Comparison of ENCODE assay signal across 8 cellular contexts in genomic region chr1:46466477-46467182, GRCh38. TPM values are rescaled to one million over a fixed set of nuclear protein-coding genes. Genes with fewer than 3 reads are reported as not detected.
A peak's percentile ranks its signal among the peaks of the same experiment; 100 is the strongest.
DNase-seq lines count a peak whose midpoint lies in the region; ATAC-seq and TF ChIP-seq lines count a peak whose summit lies in the region.

No MANE protein-coding gene starts in this region.

- TF ChIP-seq CTCF in AG04450 (IDR thresholded peaks at IDR 0.05; ENCODE audit: low read depth, low read length) = no peak
- no peak for TF ChIP-seq CTCF in HFFc6 (IDR thresholded peaks at IDR 0.05)
- no peak for TF ChIP-seq CTCF in GM13976 (IDR thresholded peaks at IDR 0.05; ENCODE audit: borderline replicate concordance, control extremely low read depth, extremely low read depth, insufficient read depth, missing control alignments)

- ATAC-seq in activated CD8-positive, alpha-beta T cell treated with anti-CD3 and anti-CD28 coated beads, Interleukin-2, amount 10 ng/mL, durations not matched to agents 7 days and 5 days = peak; percentile 64
- peak; percentile 88 for ATAC-seq in Right ventricle myocardium superior (ENCODE audit: poor library complexity)
- ATAC-seq in GM21825 (IDR thresholded peaks at IDR 0.05; ENCODE audit: unreplicated experiment) = no peak
- no peak for ATAC-seq in GM18502 (IDR thresholded peaks at IDR 0.05; ENCODE audit: poor library complexity, unreplicated experiment)

- in situ Hi-C loops in GM13976 (cut with MboI; ENCODE audit: low sequenced_read_pairs, unreplicated experiment) = no loop called here

- H3K9me3 Mint-ChIP-seq in HFFc6 = no peaks in the 10 kb centered on the region
- no peaks in the 10 kb centered on the region for H3K9me3 Mint-ChIP-seq in activated CD8-positive, alpha-beta T cell treated with anti-CD3 and anti-CD28 coated beads, Interleukin-2, amount 10 ng/mL, durations not matched to agents 7 days and 5 days (ENCODE audit: insufficient read depth)

- no peaks in the 10 kb centered on the region for H3K36me3 Mint-ChIP-seq in HFFc6 (ENCODE audit: low read depth)
- H3K36me3 Mint-ChIP-seq in activated CD8-positive, alpha-beta T cell treated with anti-CD3 and anti-CD28 coated beads, Interleukin-2, amount 10 ng/mL, durations not matched to agents 7 days and 5 days (ENCODE audit: low read depth) = no peaks in the 10 kb centered on the region

- H3K4me3 ChIP-seq in AG04450 (ENCODE audit: low read depth, low read length) = peak overlapping the region; percentile 48

- no peak overlapping the region for H3K27ac Mint-ChIP-seq in HFFc6
- H3K27ac Mint-ChIP-seq in activated CD8-positive, alpha-beta T cell treated with anti-CD3 and anti-CD28 coated beads, Interleukin-2, amount 10 ng/mL, durations not matched to agents 7 days and 5 days = no peak overlapping the region

- peaks cover 73% of the 10 kb centered on the region for H3K27me3 ChIP-seq in AG04450 (ENCODE audit: control insufficient read depth, insufficient read depth, low read length)

- POLR2A ChIA-PET in AG04450 (lab: Yijun Ruan, JAX) = no interaction called here
- POLR2A ChIA-PET in activated CD8-positive, alpha-beta T cell treated with anti-CD3 and anti-CD28 coated beads, Interleukin-2, amount 10 ng/mL, durations not matched to agents 7 days and 5 days (lab: Charles Lee) = no interaction called here

- no peaks in the 10 kb centered on the region; the same call in 1 of the 2 replicates for H3K9me3 ChIP-seq in AG04450 (ENCODE audit: control insufficient read depth, insufficient read depth, low read length)

- CTCF ChIA-PET in AG04450 (lab: Charles Lee) = no interaction called here
- CTCF ChIA-PET in activated CD8-positive, alpha-beta T cell treated with anti-CD3 and anti-CD28 coated beads, Interleukin-2, amount 10 ng/mL, durations not matched to agents 7 days and 5 days (lab: Charles Lee) = no interaction called here

- no peak overlapping the region for H3K27ac ChIP-seq in AG04450 (ENCODE audit: low read depth, low read length)

- peak overlapping the region; percentile 81 for H3K4me3 Mint-ChIP-seq in HFFc6
- H3K4me3 Mint-ChIP-seq in activated CD8-positive, alpha-beta T cell treated with anti-CD3 and anti-CD28 coated beads, Interleukin-2, amount 10 ng/mL, durations not matched to agents 7 days and 5 days = peak overlapping the region; percentile 68

- intact Hi-C loops in Right ventricle myocardium superior (cut with DNase I) = no loop called here
- intact Hi-C loops in posterior cingulate gyrus (cut with DNase I) = no loop called here

- no peak for DNase-seq in AG04450 (ENCODE audit: low read depth, low spot score)
- no peak for DNase-seq in HFFc6
- DNase-seq in activated CD8-positive, alpha-beta T cell treated with anti-CD3 and anti-CD28 coated beads, Interleukin-2, amount 10 ng/mL, durations not matched to agents 7 days and 5 days = no peak
- DNase-seq in Right ventricle myocardium superior = peak; percentile 57
- peak in 9 of 10 donors; percentile 18 to 90 (median 39) for DNase-seq in posterior cingulate gyrus
- DNase-seq in GM13976 (ENCODE audit: low spot score) = no peak

- peaks cover 17% of the 10 kb centered on the region for H3K4me1 Mint-ChIP-seq in HFFc6 (ENCODE audit: low read depth)
- peaks cover 7% of the 10 kb centered on the region for H3K4me1 Mint-ChIP-seq in activated CD8-positive, alpha-beta T cell treated with anti-CD3 and anti-CD28 coated beads, Interleukin-2, amount 10 ng/mL, durations not matched to agents 7 days and 5 days (ENCODE audit: low read depth)

- H3K27me3 Mint-ChIP-seq in HFFc6 (ENCODE audit: insufficient read depth) = peaks cover 36% of the 10 kb centered on the region
- peaks cover 66% of the 10 kb centered on the region for H3K27me3 Mint-ChIP-seq in activated CD8-positive, alpha-beta T cell treated with anti-CD3 and anti-CD28 coated beads, Interleukin-2, amount 10 ng/mL, durations not matched to agents 7 days and 5 days (ENCODE audit: low read depth)

RNA-seq across cellular contexts. Expression of gene DMBX1, which starts 23.0 kb away (rescaled TPM):
- polyA plus RNA-seq in AG04450 (2011; rRNA removed) = not detected in 2 replicates
- not detected in 2 replicates for polyA minus RNA-seq in AG04450 (2011; rRNA and poly(A)+ RNA removed)
- total RNA-seq in HFFc6 (2021; fragmentation: NEBNext Ultra II Directional; extraction: Animal tissue kit (Norgen Biotek cat#: 25700)) = not detected
- under 1 TPM in 1 of 2 experiments, not detected in 1; 0.08 TPM for total RNA-seq in activated CD8-positive, alpha-beta T cell treated with anti-CD3 and anti-CD28 coated beads, Interleukin-2, amount 10 ng/mL, durations not matched to agents 7 days and 5 days
- not detected for total RNA-seq in Right ventricle myocardium superior

Comparison
In these comparisons a context has a peak if more than half of its experiments do, and no peak if none do; other contexts are left out.
1. DNase-seq: peak in Right ventricle myocardium superior (single experiment) and posterior cingulate gyrus (9 of 10); none in AG04450 (single experiment), HFFc6 (single experiment), activated CD8-positive, alpha-beta T cell treated with anti-CD3 and anti-CD28 coated beads, Interleukin-2, amount 10 ng/mL, durations not matched to agents 7 days and 5 days (single experiment) and GM13976 (single experiment).
2. ATAC-seq: peak in activated CD8-positive, alpha-beta T cell treated with anti-CD3 and anti-CD28 coated beads, Interleukin-2, amount 10 ng/mL, durations not matched to agents 7 days and 5 days (single experiment) and Right ventricle myocardium superior (single experiment); none in GM21825 (single experiment) and GM18502 (single experiment).